In genomic region chrX:154172535-154172943, GRCh38 we compare ENCODE assay signal across 23 cellular contexts. TPM values are rescaled to one million over a fixed set of nuclear protein-coding genes. Genes with fewer than 3 reads are reported as not detected.
DNase-seq lines count a peak whose midpoint lies in the region; ATAC-seq and TF ChIP-seq lines count a peak whose summit lies in the region.
"Not testable (repeated sequence)": the region's sequence is repeated elsewhere in the genome, so short reads cannot be mapped to it uniquely, and the experiment has no call there.
"Had no signal": no experiment of that assay in that cellular context is flagged by ENCODE, and none has a peak within 500 bp of the region (broad histone marks: within the 10 kb centered on the region; RNA-seq: fewer than 3 reads in every experiment).

No MANE protein-coding gene starts in this region.

- not testable (repeated sequence) for H3K4me3 ChIP-seq in CD8-positive, alpha-beta T cell (ENCODE audit: low read depth, low read length); body of pancreas; left lung

- not testable (repeated sequence) for TF ChIP-seq POLR2A in body of pancreas (IDR thresholded peaks at IDR 0.05)

- TF ChIP-seq CTCF in CD8-positive, alpha-beta T cell (IDR thresholded peaks at IDR 0.05); WTC11 (IDR thresholded peaks at IDR 0.05); body of pancreas (IDR thresholded peaks at IDR 0.05); left lung (IDR thresholded peaks at IDR 0.05): not testable (repeated sequence)

- DNase-seq in CD8-positive, alpha-beta T cell; WTC11 (ENCODE audit: low spot score); body of pancreas; left lung; stimulated activated effector memory CD8-positive, alpha-beta T cell treated with anti-CD3 and anti-CD28 coated beads, Interleukin-12 subunit alpha, Interleukin-12 subunit beta, amount 100 ng/mL, for 72 hours (ENCODE audit: low spot score in 2 of 2): not testable (repeated sequence)

- H3K27me3 ChIP-seq in CD8-positive, alpha-beta T cell (ENCODE audit: insufficient read depth, low read length); body of pancreas; left lung: not testable (repeated sequence)

- H3K27me3 Mint-ChIP-seq in CD8-positive, alpha-beta T cell (ENCODE audit: low read depth); WTC11 (ENCODE audit: low read depth): not testable (repeated sequence)

- not testable (repeated sequence) for H3K36me3 Mint-ChIP-seq in CD8-positive, alpha-beta T cell; WTC11; stimulated activated effector memory CD8-positive, alpha-beta T cell treated with anti-CD3 and anti-CD28 coated beads, Interleukin-12 subunit alpha, Interleukin-12 subunit beta, amount 100 ng/mL, for 72 hours

- POLR2A ChIA-PET in CD8-positive, alpha-beta T cell (lab: Charles Lee); WTC11 (lab: Charles Lee): not testable (repeated sequence)

- intact Hi-C loops in CD8-positive, alpha-beta T cell (cut with DNase I, micrococcal nuclease); body of pancreas (cut with DNase I); left lung (cut with DNase I): not testable (repeated sequence)

- not testable (repeated sequence) for H3K4me3 Mint-ChIP-seq in CD8-positive, alpha-beta T cell; WTC11; stimulated activated effector memory CD8-positive, alpha-beta T cell treated with anti-CD3 and anti-CD28 coated beads, Interleukin-12 subunit alpha, Interleukin-12 subunit beta, amount 100 ng/mL, for 72 hours

- H3K9me3 ChIP-seq in CD8-positive, alpha-beta T cell (ENCODE audit: low read length); body of pancreas; left lung: not testable (repeated sequence)

- not testable (repeated sequence) for H3K27ac Mint-ChIP-seq in CD8-positive, alpha-beta T cell; WTC11; stimulated activated effector memory CD8-positive, alpha-beta T cell treated with anti-CD3 and anti-CD28 coated beads, Interleukin-12 subunit alpha, Interleukin-12 subunit beta, amount 100 ng/mL, for 72 hours

- not testable (repeated sequence) for H3K36me3 ChIP-seq in CD8-positive, alpha-beta T cell (ENCODE audit: insufficient read depth, low read length); body of pancreas (replicated peaks in 1 of 2; ENCODE audit: insufficient read depth in 1 of 2, low read depth in 2 of 2); left lung

- not testable (repeated sequence) for H3K9me3 Mint-ChIP-seq in CD8-positive, alpha-beta T cell; WTC11; stimulated activated effector memory CD8-positive, alpha-beta T cell treated with anti-CD3 and anti-CD28 coated beads, Interleukin-12 subunit alpha, Interleukin-12 subunit beta, amount 100 ng/mL, for 72 hours

- not testable (repeated sequence) for H3K4me1 ChIP-seq in CD8-positive, alpha-beta T cell (ENCODE audit: insufficient read depth, low read length); body of pancreas; left lung

- not testable (repeated sequence) for H3K4me1 Mint-ChIP-seq in CD8-positive, alpha-beta T cell (ENCODE audit: low read depth); WTC11; stimulated activated effector memory CD8-positive, alpha-beta T cell treated with anti-CD3 and anti-CD28 coated beads, Interleukin-12 subunit alpha, Interleukin-12 subunit beta, amount 100 ng/mL, for 72 hours

- peak; percentile 92 for ATAC-seq in CD8-positive, alpha-beta T cell
- peak; percentile 70 for ATAC-seq in GM21360 (IDR thresholded peaks at IDR 0.05; ENCODE audit: unreplicated experiment)
- ATAC-seq in HG02588 (IDR thresholded peaks at IDR 0.05; ENCODE audit: unreplicated experiment) = peak; percentile 57
- peak; percentile 57 for ATAC-seq in HG03342 (IDR thresholded peaks at IDR 0.05; ENCODE audit: unreplicated experiment)
- 0 out of 2 replicates have a peak, but pooled peaks have one; percentile 26 for ATAC-seq in WTC11
- peak; percentile 45 for ATAC-seq in body of pancreas
- peak; percentile 91 for ATAC-seq in left lung
- ATAC-seq in stimulated activated effector memory CD8-positive, alpha-beta T cell treated with anti-CD3 and anti-CD28 coated beads, Interleukin-12 subunit alpha, Interleukin-12 subunit beta, amount 100 ng/mL, for 72 hours = peak; percentile 98

- not testable (repeated sequence) for H3K27ac ChIP-seq in CD8-positive, alpha-beta T cell (ENCODE audit: low read depth, low read length); body of pancreas; left lung

- CTCF ChIA-PET in CD8-positive, alpha-beta T cell (lab: Charles Lee); WTC11 (lab: Charles Lee): not testable (repeated sequence)

- WGBS in body of pancreas, 2 donors = no CpG with 5 or more reads among the region's 11 CpGs

RNA-seq across cellular contexts. Expression of gene OPN1MW, which starts 9.9 kb away (rescaled TPM):
- total RNA-seq in CD8-positive, alpha-beta T cell = not detected
- total RNA-seq in WTC11 (2021) (not detected in 3 replicates), body of pancreas (not detected), left lung (not detected)
- total RNA-seq: A673, cardiac septum, endothelial cell of umbilical vein, hepatocyte, HFFc6, IMR-90, M059J, osteocyte, PC-9, right atrium auricular region, SJSA1, suprapubic skin, vagina had no signal

RNA-seq across cellular contexts. Expression of gene OPN1LW, which starts 28.5 kb away (rescaled TPM):
- not detected for total RNA-seq in CD8-positive, alpha-beta T cell
- total RNA-seq in WTC11 (2021) = not detected in 3 replicates
- not detected for total RNA-seq in body of pancreas
- total RNA-seq in left lung = not detected
- total RNA-seq: A673, cardiac septum, dermis blood vessel endothelial cell, endothelial cell of umbilical vein, hepatocyte, HFFc6, IMR-90, M059J, osteocyte, PC-9, right atrium auricular region, SJSA1, suprapubic skin, vagina had no signal

RNA-seq across cellular contexts. Expression of gene OPN1MW2, which starts 47.0 kb away (rescaled TPM):
- total RNA-seq in CD8-positive, alpha-beta T cell = not detected
- total RNA-seq in WTC11 (2021) = not detected in 3 replicates
- total RNA-seq in body of pancreas = not detected
- total RNA-seq in left lung = not detected
- total RNA-seq: A673, cardiac septum, dermis blood vessel endothelial cell, endothelial cell of umbilical vein, hepatocyte, HFFc6, IMR-90, lung microvascular endothelial cell, M059J, osteocyte, PC-9, right atrium auricular region, SJSA1, suprapubic skin, vagina had no signal

Comparison
In these comparisons a context has a peak if more than half of its experiments do, and no peak if none do; other contexts are left out.
1. ATAC-seq: peak in every context shown above with its lines; median percentile 98 in stimulated activated effector memory CD8-positive, alpha-beta T cell treated with anti-CD3 and anti-CD28 coated beads, Interleukin-12 subunit alpha, Interleukin-12 subunit beta, amount 100 ng/mL, for 72 hours; 92 in CD8-positive, alpha-beta T cell; 91 in left lung; 70 in GM21360; 57 in HG02588; 57 in HG03342; 45 in body of pancreas; 26 in WTC11.